ENCODE assay signal across 1 cellular context in genomic region chr5:126358525-126358924, GRCh38.
TF ChIP-seq lines count a peak whose summit lies in the region.

No MANE protein-coding gene starts in this region.

TF ChIP-seq in SK-N-SH, 30 proteins besides CTCF, POLR2A, EP300 and RAD21 (continued from another document):
- TF ChIP-seq EZH2phosphoT487 (IDR thresholded peaks at IDR 0.05; ENCODE audit: borderline replicate concordance, low read depth) (no peak), REST (IDR thresholded peaks at IDR 0.05; ENCODE audit: low read depth, low read length) (no peak), PBX3 (IDR thresholded peaks at IDR 0.05) (no peak)
